31 cellular contexts compared by ENCODE assay signal in the genomic region with DNA sequence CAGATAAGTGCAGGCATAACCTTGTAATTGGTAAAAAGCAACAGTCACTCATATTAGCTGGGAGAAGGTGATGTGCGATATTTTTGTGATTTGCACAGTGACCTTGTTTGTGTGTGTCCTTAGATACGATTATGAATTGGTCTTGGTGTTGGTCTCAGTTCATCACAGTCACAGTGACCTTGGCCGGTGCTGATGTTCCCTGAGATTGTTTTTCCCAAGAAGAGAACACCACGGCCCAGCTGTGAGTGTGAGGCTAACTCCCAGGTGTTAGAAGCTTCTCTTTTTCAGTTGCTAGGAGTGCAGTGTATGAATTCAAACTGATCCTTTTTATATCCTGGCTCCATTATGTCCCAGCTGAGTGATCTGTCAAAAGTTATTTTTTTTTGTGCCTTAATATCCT. TPM values are rescaled to one million over a fixed set of nuclear protein-coding genes. Genes with fewer than 3 reads are reported as not detected.
"Had no signal": no experiment of that assay in that cellular context is flagged by ENCODE, and none has a peak within 500 bp of the region (broad histone marks: within the 10 kb centered on the region; RNA-seq: fewer than 3 reads in every experiment).

No MANE protein-coding gene starts in this region.

- H3K4me3 ChIP-seq: ascending aorta, breast epithelium had no signal

- FAIRE-seq: TTC549 had no signal

- ATAC-seq: activated CD8-positive, alpha-beta memory T cell treated with anti-CD3 and anti-CD28 coated beads, Interleukin-2, amount 10 ng/mL, durations not matched to agents 7 days and 5 days; activated CD8-positive, alpha-beta T cell treated with anti-CD3 and anti-CD28 coated beads, Interleukin-2, amount 10 ng/mL, durations not matched to agents 7 days and 5 days; activated naive CD8-positive, alpha-beta T cell treated with anti-CD3 and anti-CD28 coated beads, Interleukin-2, amount 50 U/mL, for 24 hours had no signal

- H3K27me3 ChIP-seq: ascending aorta, brain microvascular endothelial cell, breast epithelium had no signal

- H3K36me3 ChIP-seq: ascending aorta, brain microvascular endothelial cell, breast epithelium had no signal

- H3K27ac ChIP-seq: ascending aorta, brain microvascular endothelial cell, breast epithelium, VCaP had no signal

- H3K4me1 ChIP-seq: ascending aorta, breast epithelium had no signal

- DNase-seq: activated B cell treated with CpG ODN at 0.5 μM for 24 hours; activated CD4-positive, alpha-beta memory T cell treated with anti-CD3 and anti-CD28 coated beads for 36 hours; activated CD4-positive, alpha-beta T cell treated with anti-CD3 and anti-CD28 coated beads for 4 hours; activated CD4-positive, alpha-beta T cell treated with anti-CD3 and anti-CD28 coated beads, Interleukin-2, amount 10 ng/mL, durations not matched to agents 24 days and 14 days; activated CD4-positive, alpha-beta T cell treated with anti-CD3 and anti-CD28 coated beads, Interleukin-2, amount 50 U/mL, for 1 hour; activated CD4-positive, alpha-beta T cell treated with anti-CD3 and anti-CD28 coated beads, Interleukin-2, amount 50 U/mL, for 4 hours; activated CD4-positive, CD25-positive, alpha-beta regulatory T cell treated with anti-CD3 and anti-CD28 coated beads, Interleukin-2, amount 50 U/mL, for 72 hours; activated CD8-positive, alpha-beta memory T cell treated with anti-CD3 and anti-CD28 coated beads for 24 hours; activated CD8-positive, alpha-beta memory T cell treated with anti-CD3 and anti-CD28 coated beads, Interleukin-2, amount 10 ng/mL, durations not matched to agents 7 days and 5 days; activated CD8-positive, alpha-beta memory T cell treated with anti-CD3 and anti-CD28 coated beads, Interleukin-2, amount 50 U/mL, for 48 hours; activated CD8-positive, alpha-beta T cell treated with anti-CD3 and anti-CD28 coated beads, Interleukin-2, amount 10 ng/mL, durations not matched to agents 7 days and 5 days; activated effector memory CD4-positive, alpha-beta T cell treated with Interleukin-2 at 50 U/mL for 16 hours; activated gamma-delta T cell; activated naive CD4-positive, alpha-beta T cell treated with anti-CD3 and anti-CD28 coated beads, Interleukin-2, amount 10 ng/mL, durations not matched to agents 7 days and 5 days; activated naive CD4-positive, alpha-beta T cell treated with Interleukin-2 at 50 U/mL for 16 hours; activated naive CD8-positive, alpha-beta T cell treated with anti-CD3 and anti-CD28 coated beads, Interleukin-2, amount 10 ng/mL, durations not matched to agents 7 days and 5 days; activated naive CD8-positive, alpha-beta T cell treated with anti-CD3 and anti-CD28 coated beads, Interleukin-2, amount 50 U/mL, for 24 hours; activated T-cell treated with anti-CD3 and anti-CD28 coated beads, Interleukin-2, amount 50 U/mL, for 24 hours; activated T-cell treated with anti-CD3 and anti-CD28 coated beads, Interleukin-2, amount 50 U/mL, for 48 hours; amygdala; anterior cingulate cortex; brain microvascular endothelial cell; central memory CD4-positive, alpha-beta T cell; T-helper 1 cell; T-helper 2 cell; T-helper 9 cell had no signal

- H3K9me3 ChIP-seq: ascending aorta, breast epithelium had no signal

RNA-seq across cellular contexts. Expression of a gene that starts 46.2 kb away (rescaled TPM):
- total RNA-seq: activated B cell treated with CpG ODN at 0.5 μM for 24 hours; activated CD4-positive, alpha-beta memory T cell treated with anti-CD3 and anti-CD28 coated beads for 36 hours; activated CD4-positive, alpha-beta T cell treated with anti-CD3 and anti-CD28 coated beads, Interleukin-2, amount 10 ng/mL, durations not matched to agents 24 days and 14 days; activated CD8-positive, alpha-beta memory T cell treated with anti-CD3 and anti-CD28 coated beads, Interleukin-2, amount 10 ng/mL, durations not matched to agents 7 days and 5 days; activated CD8-positive, alpha-beta T cell treated with anti-CD3 and anti-CD28 coated beads, Interleukin-2, amount 10 ng/mL, durations not matched to agents 7 days and 5 days; activated naive CD8-positive, alpha-beta T cell treated with anti-CD3 and anti-CD28 coated beads, Interleukin-2, amount 10 ng/mL, durations not matched to agents 7 days and 5 days; activated T-helper 2 cell treated with anti-CD3 and anti-CD28 coated beads, Interferon-gamma antibody, Interleukin-2, Interleukin-4, amounts not matched to agents 10 μg/mL and 5 μg/mL and 100 μg/mL, durations not matched to agents 14 hours and 24 hours and 36 hours had no signal
